Comparison of ENCODE assay signal across 8 cellular contexts in the genomic region with DNA sequence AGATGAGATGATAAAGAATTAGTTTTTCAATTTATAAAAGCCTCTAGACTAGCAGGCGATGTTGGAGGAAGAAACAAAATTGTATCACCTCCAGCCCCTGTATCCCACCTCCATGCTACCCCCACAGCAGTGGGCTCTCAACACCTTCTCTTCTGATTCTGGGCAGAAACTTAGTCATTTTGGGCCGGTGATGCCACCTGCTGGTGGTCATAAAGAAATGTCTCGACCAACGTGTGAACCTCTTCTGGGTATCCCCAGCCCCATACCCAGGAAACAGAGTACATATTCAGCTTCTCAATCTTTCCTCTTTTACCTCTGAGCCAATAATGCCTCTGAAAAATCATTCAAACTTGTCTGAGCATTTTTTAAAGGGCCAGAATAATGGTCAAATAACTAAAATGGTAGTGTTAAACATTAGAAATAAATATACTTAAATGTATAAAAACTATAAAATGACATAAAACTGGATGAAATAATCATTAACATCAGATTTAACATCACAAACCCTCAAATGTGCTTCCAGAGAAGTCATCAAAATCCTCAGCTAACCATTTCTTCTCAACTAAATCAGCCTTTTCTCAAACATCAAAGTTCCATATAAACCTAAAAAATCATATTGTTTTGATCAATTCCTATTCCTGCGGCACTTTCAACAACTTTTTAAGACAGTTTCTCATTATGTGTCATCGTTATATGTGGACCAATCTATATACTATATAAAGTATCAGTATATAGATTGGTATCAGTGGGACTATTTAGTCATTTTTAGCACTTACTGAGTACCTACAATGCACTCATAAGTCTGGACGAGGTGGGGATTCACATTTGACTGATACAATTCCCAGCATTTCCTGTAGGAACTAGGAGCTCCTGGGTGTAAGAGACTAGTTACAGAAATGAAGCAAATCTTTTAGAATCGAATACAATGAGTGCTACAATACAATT.
DNase-seq lines count a peak whose midpoint lies in the region; ATAC-seq and TF ChIP-seq lines count a peak whose summit lies in the region.

No MANE protein-coding gene starts in this region.

- H3K4me1 Mint-ChIP-seq in GM23338, result peaks cover 3% of the 10 kb centered on the region

- no peaks in the 10 kb centered on the region for H3K4me1 ChIP-seq in GM23338 (ENCODE audit: insufficient read depth)

- H3K27ac Mint-ChIP-seq in GM23338, result peak overlapping the region; percentile 57; the same call in 1 of the 2 replicates

- peaks cover 14% of the 10 kb centered on the region for H3K36me3 ChIP-seq in GM23338 (ENCODE audit: insufficient read depth)

- no peaks in the 10 kb centered on the region for H3K9me2 ChIP-seq in GM23338 (ENCODE audit: insufficient read depth)

- 0 out of 2 replicates have a peak, but pooled peaks cover 5% of the 10 kb centered on the region for H3F3A ChIP-seq in GM23338 (replicated peaks; ENCODE audit: low read depth)

- no peaks in the 10 kb centered on the region for H3K9me3 Mint-ChIP-seq in GM23338

- no peaks in the 10 kb centered on the region for H3K27me3 Mint-ChIP-seq in GM23338 (ENCODE audit: insufficient read depth, low read depth, poor library complexity)

- no peak overlapping the region for H2AFZ ChIP-seq in GM23338

- 0 out of 2 replicates have a peak, but pooled peaks cover 6% of the 10 kb centered on the region for H4K20me1 ChIP-seq in GM23338 (replicated peaks; ENCODE audit: insufficient read depth)

- H3K27me3 ChIP-seq in GM23338 (ENCODE audit: insufficient read depth), result no peaks in the 10 kb centered on the region

- TF ChIP-seq CTCF in GM23338 (conservative IDR thresholded peaks at IDR 0.05; ENCODE audit: low read depth in 2 of 2), result peak; percentile 82 to 83

- no peak overlapping the region for H3K4me2 ChIP-seq in GM23338

- H3K27ac ChIP-seq in GM23338 (ENCODE audit: low read depth), result 0 out of 2 replicates have a peak overlapping the region, but pooled peaks have one; percentile 15

- ATAC-seq in GM23338 (peak; percentile 96), HG02610 (IDR thresholded peaks at IDR 0.05; ENCODE audit: unreplicated experiment) (no peak)

- no peak overlapping the region for H3K4me3 Mint-ChIP-seq in GM23338

- no peak overlapping the region for H3K4me3 ChIP-seq in GM23338

- H3K79me2 ChIP-seq in GM23338 (replicated peaks; ENCODE audit: insufficient read depth), result no peaks in the 10 kb centered on the region

- H3K36me3 Mint-ChIP-seq in GM23338 (ENCODE audit: low read depth), result peaks cover 22% of the 10 kb centered on the region

- DNase-seq in AG20443 (ENCODE audit: low spot score), result peak; percentile 79
- DNase-seq in GM23338 (ENCODE audit: low spot score), result peak; percentile 84
- peak; percentile 72 for DNase-seq in NCI-H69 (lab: John Stamatoyannopoulos, UW)
- peak; percentile 18 to 46 for DNase-seq in activated CD4-positive, alpha-beta T cell treated with anti-CD3 and anti-CD28 coated beads, Interleukin-2, amount 50 U/mL, for 24 hours (ENCODE audit: low read depth in 1 of 2, low spot score in 1 of 2)
- peak; percentile 17 for DNase-seq in effector CD8-positive, alpha-beta T cell (lab: John Stamatoyannopoulos, UW)
- peak; percentile 54 for DNase-seq in midbrain (lab: John Stamatoyannopoulos, UW)
- peak; percentile 26 for DNase-seq in stimulated activated CD8-positive, alpha-beta memory T cell treated with anti-CD3 and anti-CD28 coated beads, Interleukin-4, amount 100 ng/mL, for 24 hours (ENCODE audit: low read depth)

TF ChIP-seq in GM23338, 12 proteins besides CTCF, POLR2A, EP300 and RAD21 (continues in another document):
- no peak for TF ChIP-seq ZNF114 (CRISPR knock-in tag; IDR thresholded peaks at IDR 0.05)
- TF ChIP-seq, protein P1, sequence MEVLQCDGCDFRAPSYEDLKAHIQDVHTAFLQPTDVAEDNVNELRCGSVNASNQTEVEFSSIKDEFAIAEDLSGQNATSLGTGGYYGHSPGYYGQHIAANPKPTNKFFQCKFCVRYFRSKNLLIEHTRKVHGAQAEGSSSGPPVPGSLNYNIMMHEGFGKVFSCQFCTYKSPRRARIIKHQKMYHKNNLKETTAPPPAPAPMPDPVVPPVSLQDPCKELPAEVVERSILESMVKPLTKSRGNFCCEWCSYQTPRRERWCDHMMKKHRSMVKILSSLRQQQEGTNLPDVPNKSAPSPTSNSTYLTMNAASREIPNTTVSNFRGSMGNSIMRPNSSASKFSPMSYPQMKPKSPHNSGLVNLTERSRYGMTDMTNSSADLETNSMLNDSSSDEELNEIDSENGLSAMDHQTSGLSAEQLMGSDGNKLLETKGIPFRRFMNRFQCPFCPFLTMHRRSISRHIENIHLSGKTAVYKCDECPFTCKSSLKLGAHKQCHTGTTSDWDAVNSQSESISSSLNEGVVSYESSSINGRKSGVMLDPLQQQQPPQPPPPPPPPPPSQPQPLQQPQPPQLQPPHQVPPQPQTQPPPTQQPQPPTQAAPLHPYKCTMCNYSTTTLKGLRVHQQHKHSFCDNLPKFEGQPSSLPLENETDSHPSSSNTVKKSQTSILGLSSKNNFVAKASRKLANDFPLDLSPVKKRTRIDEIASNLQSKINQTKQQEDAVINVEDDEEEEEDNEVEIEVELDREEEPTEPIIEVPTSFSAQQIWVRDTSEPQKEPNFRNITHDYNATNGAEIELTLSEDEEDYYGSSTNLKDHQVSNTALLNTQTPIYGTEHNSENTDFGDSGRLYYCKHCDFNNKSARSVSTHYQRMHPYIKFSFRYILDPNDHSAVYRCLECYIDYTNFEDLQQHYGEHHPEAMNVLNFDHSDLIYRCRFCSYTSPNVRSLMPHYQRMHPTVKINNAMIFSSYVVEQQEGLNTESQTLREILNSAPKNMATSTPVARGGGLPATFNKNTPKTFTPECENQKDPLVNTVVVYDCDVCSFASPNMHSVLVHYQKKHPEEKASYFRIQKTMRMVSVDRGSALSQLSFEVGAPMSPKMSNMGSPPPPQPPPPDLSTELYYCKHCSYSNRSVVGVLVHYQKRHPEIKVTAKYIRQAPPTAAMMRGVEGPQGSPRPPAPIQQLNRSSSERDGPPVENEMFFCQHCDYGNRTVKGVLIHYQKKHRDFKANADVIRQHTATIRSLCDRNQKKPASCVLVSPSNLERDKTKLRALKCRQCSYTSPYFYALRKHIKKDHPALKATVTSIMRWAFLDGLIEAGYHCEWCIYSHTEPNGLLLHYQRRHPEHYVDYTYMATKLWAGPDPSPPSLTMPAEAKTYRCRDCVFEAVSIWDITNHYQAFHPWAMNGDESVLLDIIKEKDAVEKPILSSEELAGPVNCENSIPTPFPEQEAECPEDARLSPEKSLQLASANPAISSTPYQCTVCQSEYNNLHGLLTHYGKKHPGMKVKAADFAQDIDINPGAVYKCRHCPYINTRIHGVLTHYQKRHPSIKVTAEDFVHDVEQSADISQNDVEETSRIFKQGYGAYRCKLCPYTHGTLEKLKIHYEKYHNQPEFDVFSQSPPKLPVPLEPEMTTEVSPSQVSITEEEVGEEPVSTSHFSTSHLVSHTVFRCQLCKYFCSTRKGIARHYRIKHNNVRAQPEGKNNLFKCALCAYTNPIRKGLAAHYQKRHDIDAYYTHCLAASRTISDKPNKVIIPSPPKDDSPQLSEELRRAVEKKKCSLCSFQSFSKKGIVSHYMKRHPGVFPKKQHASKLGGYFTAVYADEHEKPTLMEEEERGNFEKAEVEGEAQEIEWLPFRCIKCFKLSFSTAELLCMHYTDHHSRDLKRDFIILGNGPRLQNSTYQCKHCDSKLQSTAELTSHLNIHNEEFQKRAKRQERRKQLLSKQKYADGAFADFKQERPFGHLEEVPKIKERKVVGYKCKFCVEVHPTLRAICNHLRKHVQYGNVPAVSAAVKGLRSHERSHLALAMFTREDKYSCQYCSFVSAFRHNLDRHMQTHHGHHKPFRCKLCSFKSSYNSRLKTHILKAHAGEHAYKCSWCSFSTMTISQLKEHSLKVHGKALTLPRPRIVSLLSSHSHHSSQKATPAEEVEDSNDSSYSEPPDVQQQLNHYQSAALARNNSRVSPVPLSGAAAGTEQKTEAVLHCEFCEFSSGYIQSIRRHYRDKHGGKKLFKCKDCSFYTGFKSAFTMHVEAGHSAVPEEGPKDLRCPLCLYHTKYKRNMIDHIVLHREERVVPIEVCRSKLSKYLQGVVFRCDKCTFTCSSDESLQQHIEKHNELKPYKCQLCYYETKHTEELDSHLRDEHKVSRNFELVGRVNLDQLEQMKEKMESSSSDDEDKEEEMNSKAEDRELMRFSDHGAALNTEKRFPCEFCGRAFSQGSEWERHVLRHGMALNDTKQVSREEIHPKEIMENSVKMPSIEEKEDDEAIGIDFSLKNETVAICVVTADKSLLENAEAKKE (CRISPR knock-in tag; IDR thresholded peaks at IDR 0.05), result no peak
- TF ChIP-seq EZH2 (IDR thresholded peaks at IDR 0.05; ENCODE audit: low read depth, unreplicated experiment), result no peak
- TF ChIP-seq, protein P2, sequence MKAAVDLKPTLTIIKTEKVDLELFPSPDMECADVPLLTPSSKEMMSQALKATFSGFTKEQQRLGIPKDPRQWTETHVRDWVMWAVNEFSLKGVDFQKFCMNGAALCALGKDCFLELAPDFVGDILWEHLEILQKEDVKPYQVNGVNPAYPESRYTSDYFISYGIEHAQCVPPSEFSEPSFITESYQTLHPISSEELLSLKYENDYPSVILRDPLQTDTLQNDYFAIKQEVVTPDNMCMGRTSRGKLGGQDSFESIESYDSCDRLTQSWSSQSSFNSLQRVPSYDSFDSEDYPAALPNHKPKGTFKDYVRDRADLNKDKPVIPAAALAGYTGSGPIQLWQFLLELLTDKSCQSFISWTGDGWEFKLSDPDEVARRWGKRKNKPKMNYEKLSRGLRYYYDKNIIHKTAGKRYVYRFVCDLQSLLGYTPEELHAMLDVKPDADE (IDR thresholded peaks at IDR 0.05), result no peak
- no peak for TF ChIP-seq CREB1 (CRISPR knock-in tag; IDR thresholded peaks at IDR 0.05; ENCODE audit: low read depth)
- no peak for TF ChIP-seq ZNF331 (CRISPR knock-in tag; IDR thresholded peaks at IDR 0.05; ENCODE audit: low read depth)
- TF ChIP-seq STAT1 (IDR thresholded peaks at IDR 0.05; ENCODE audit: unreplicated experiment), result no peak

Comparison
In these comparisons a context has a peak if more than half of its experiments do, and no peak if none do; other contexts are left out.
1. DNase-seq: peak in every context shown above with its lines; median percentile 84 in GM23338; 79 in AG20443; 72 in NCI-H69; 54 in midbrain; 32 in activated CD4-positive, alpha-beta T cell treated with anti-CD3 and anti-CD28 coated beads, Interleukin-2, amount 50 U/mL, for 24 hours; 26 in stimulated activated CD8-positive, alpha-beta memory T cell treated with anti-CD3 and anti-CD28 coated beads, Interleukin-4, amount 100 ng/mL, for 24 hours; 17 in effector CD8-positive, alpha-beta T cell.